In the genomic region with DNA sequence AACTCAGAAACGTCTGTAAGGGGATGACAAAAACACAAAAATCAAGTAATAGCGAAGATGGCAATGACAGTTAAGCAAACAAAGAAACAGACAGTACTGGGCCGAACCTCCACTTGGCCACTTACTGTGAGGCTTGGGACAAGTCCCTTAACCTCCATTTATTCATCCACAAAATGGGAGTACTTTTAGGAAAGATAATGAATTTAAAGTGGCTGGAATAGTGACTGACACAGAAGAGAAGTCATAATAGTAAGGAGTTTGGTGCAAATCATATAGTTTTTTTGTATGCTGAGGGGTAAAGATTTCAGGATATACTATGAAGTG, we compare ENCODE assay signal across 8 cellular contexts. TPM values are rescaled to one million over a fixed set of nuclear protein-coding genes. Genes with fewer than 3 reads are reported as not detected.
DNase-seq lines count a peak whose midpoint lies in the region; ATAC-seq and TF ChIP-seq lines count a peak whose summit lies in the region.

No MANE protein-coding gene starts in this region.

- no peak for ATAC-seq in GM21529 (IDR thresholded peaks at IDR 0.05; ENCODE audit: unreplicated experiment)

- peak overlapping the region; percentile 96 for H3K4me2 ChIP-seq in OCI-LY7 (ENCODE audit: low read length)

- peaks cover 30% of the 10 kb centered on the region for H3K4me1 ChIP-seq in CD4-positive, alpha-beta memory T cell (ENCODE audit: insufficient read depth, low read length)
- H3K4me1 ChIP-seq in OCI-LY7 (ENCODE audit: insufficient read depth, low read length, poor library complexity, severe bottlenecking): peaks cover 51% of the 10 kb centered on the region
- H3K4me1 ChIP-seq in sigmoid colon: peaks cover 0 to 15% (median 5%) of the 10 kb centered on the region in 4 donors

- H3K9me3 Mint-ChIP-seq in CD4-positive, alpha-beta memory T cell: no peaks in the 10 kb centered on the region

- H3K36me3 ChIP-seq in CD4-positive, alpha-beta memory T cell (ENCODE audit: insufficient read depth, low read length): no peaks in the 10 kb centered on the region
- no peaks in the 10 kb centered on the region; the same call in 1 of the 2 replicates for H3K36me3 ChIP-seq in OCI-LY7 (ENCODE audit: insufficient read depth, low read length)
- H3K36me3 ChIP-seq in sigmoid colon: no peaks in the 10 kb centered on the region

- WGBS in sigmoid colon, 2 donors: 71 to 79% methylated on average over 3 of the region's 3 CpGs

- CTCF ChIA-PET in CD4-positive, alpha-beta memory T cell (lab: Charles Lee; ENCODE audit: partially characterized antibody): interaction anchor here (3.7 to 5.6 kb wide), 2 partner anchors 55 to 97 kb away, joined by 51 to 230 read pairs; partner anchors contain the start of gene TLR1
- CTCF ChIA-PET in OCI-LY7 (lab: Charles Lee; ENCODE audit: unreplicated experiment): interaction anchor here (0.6 kb wide), 1 partner anchor 186 kb away, joined by 9 read pairs; no protein-coding TSS in a partner anchor

- H3K4me1 Mint-ChIP-seq in CD4-positive, alpha-beta memory T cell: peaks cover 24 to 39% (median 31%) of the 10 kb centered on the region in 4 donors

- peak overlapping the region in 2 of 8 donors; percentile 61 to 78 for H3K4me3 Mint-ChIP-seq in CD4-positive, alpha-beta memory T cell

- TF ChIP-seq EP300 in sigmoid colon (IDR thresholded peaks at IDR 0.05): no peak

- no peaks in the 10 kb centered on the region for H3K9me2 ChIP-seq in OCI-LY7 (ENCODE audit: insufficient read depth, low read length)

- BruUV-seq in OCI-LY7 (replicated peaks; lab: Mats Ljungman, UMichigan): no TSS peak

- no peak overlapping the region for H3K27ac ChIP-seq in CD4-positive, alpha-beta memory T cell (ENCODE audit: low read depth, low read length)
- H3K27ac ChIP-seq in OCI-LY7 (ENCODE audit: low read depth, low read length, poor library complexity, severe bottlenecking) (peak overlapping the region; percentile 77), dorsolateral prefrontal cortex (peak overlapping the region in 54 of 59 donors; percentile 7 to 86 (median 65)), sigmoid colon (peak overlapping the region; percentile 46 to 71 (median 60))

- POLR2A ChIA-PET in CD4-positive, alpha-beta memory T cell (lab: Charles Lee; ENCODE audit: partially characterized antibody): no interaction called here
- POLR2A ChIA-PET in OCI-LY7 (lab: Charles Lee): interaction anchor here (0.7 kb wide), 2 partner anchors 98 to 191 kb away, joined by 4 to 5 read pairs; no protein-coding TSS in a partner anchor

- no peak for DNase-seq in CD4-positive, alpha-beta memory T cell
- DNase-seq in OCI-LY7 (ENCODE audit: low spot score) (no peak), dorsolateral prefrontal cortex (no peak), sigmoid colon (no peak), NCI-H187 treated with DMSO at 0.1 percent for 48 hours (lab: John Stamatoyannopoulos, UW) (no peak), DMS153 (lab: John Stamatoyannopoulos, UW) (no peak)
- no peak for DNase-seq in stimulated activated CD8-positive, alpha-beta memory T cell treated with anti-CD3 and anti-CD28 coated beads, Interleukin-4, amount 100 ng/mL, for 48 hours

- no peaks in the 10 kb centered on the region for H3K9me3 ChIP-seq in CD4-positive, alpha-beta memory T cell (ENCODE audit: control insufficient read depth in 1 of 2, low read length in 2 of 2)
- peaks cover 5% of the 10 kb centered on the region; the same call in 1 of the 2 replicates for H3K9me3 ChIP-seq in OCI-LY7 (ENCODE audit: low read length)
- H3K9me3 ChIP-seq in sigmoid colon: no peaks in the 10 kb centered on the region

- peaks cover 27% of the 10 kb centered on the region; the same call in 1 of the 2 replicates for H3K79me2 ChIP-seq in OCI-LY7 (ENCODE audit: insufficient read depth, low read depth, low read length)

- peaks cover 2 to 5% of the 10 kb centered on the region in 2 donors for H3K27me3 Mint-ChIP-seq in CD4-positive, alpha-beta memory T cell

- H4K20me1 ChIP-seq in OCI-LY7 (ENCODE audit: insufficient read depth, low read length): no peaks in the 10 kb centered on the region

- peak overlapping the region; percentile 84 for H2AFZ ChIP-seq in OCI-LY7 (ENCODE audit: low read length)

- TF ChIP-seq POLR2A in sigmoid colon (IDR thresholded peaks at IDR 0.05): no peak

- H3K36me3 Mint-ChIP-seq in CD4-positive, alpha-beta memory T cell: no peaks in the 10 kb centered on the region

- H3K4me3 ChIP-seq in CD4-positive, alpha-beta memory T cell (ENCODE audit: low read length in 2 of 2): no peak overlapping the region
- peak overlapping the region; percentile 71 for H3K4me3 ChIP-seq in OCI-LY7 (ENCODE audit: low read depth, low read length, poor library complexity, severe bottlenecking)
- H3K4me3 ChIP-seq in dorsolateral prefrontal cortex: peak overlapping the region in 1 of 59 donors; percentile 2
- H3K4me3 ChIP-seq in sigmoid colon: no peak overlapping the region

- intact Hi-C loops in CD4-positive, alpha-beta memory T cell (cut with micrococcal nuclease): loop anchor here (5.0 kb wide), 1 partner anchor 681 kb away; no protein-coding TSS in a partner anchor
- intact Hi-C loops in OCI-LY7 (cut with micrococcal nuclease; ENCODE audit: unreplicated experiment) (no loop called here), dorsolateral prefrontal cortex (cut with DNase I) (loop anchor here in 1 of 2 donors (5.0 to 10.0 kb wide), 2 partner anchors 73 to 101 kb away; partner anchors contain the start of gene TLR10), sigmoid colon (cut with DNase I) (no loop called here)

- peak overlapping the region; percentile 76 to 93 (median 81) for H3K27ac Mint-ChIP-seq in CD4-positive, alpha-beta memory T cell

- TF ChIP-seq CTCF in OCI-LY7 (conservative IDR thresholded peaks at IDR 0.05; ENCODE audit: low read length) (no peak), dorsolateral prefrontal cortex (IDR thresholded peaks at IDR 0.05 in 54 of 56, conservative IDR thresholded peaks at IDR 0.05 in 2 of 56; ENCODE audit: low read depth in 1 of 56, partially characterized antibody in 56 of 56) (no peak), sigmoid colon (IDR thresholded peaks at IDR 0.05) (no peak)

- no peaks in the 10 kb centered on the region for H3K27me3 ChIP-seq in CD4-positive, alpha-beta memory T cell (ENCODE audit: insufficient read depth, low read length)
- H3K27me3 ChIP-seq in dorsolateral prefrontal cortex (no peaks in the 10 kb centered on the region), sigmoid colon (no peaks in the 10 kb centered on the region)

RNA-seq across cellular contexts. Expression of gene TLR6, which starts 1.4 kb away (rescaled TPM):
- 1 to 10 TPM; 7.3 to 7.7 TPM for total RNA-seq in CD4-positive, alpha-beta memory T cell
- under 1 TPM; 0.03 to 0.89 TPM for polyA plus RNA-seq in CD4-positive, alpha-beta memory T cell
- total RNA-seq in OCI-LY7 (2014; rRNA removed; shearing (Covaris generic)): 1.5 TPM in 2 replicates
- total RNA-seq in OCI-LY7 (2022) (7.1 and 9.2 TPM in 2 replicates), dorsolateral prefrontal cortex (1 to 10 TPM; 1.1 to 8.9 (median 3.7) TPM), sigmoid colon (1 to 10 TPM; 1.5 to 4.1 (median 2.9) TPM)
- polyA plus RNA-seq in sigmoid colon: 1 to 10 TPM in 1 of 3 donors, under 1 TPM in 2; 0.60 to 3.2 (median 0.92) TPM

RNA-seq across cellular contexts. Expression of gene FAM114A1, which starts 9.5 kb away (rescaled TPM):
- total RNA-seq in CD4-positive, alpha-beta memory T cell: under 1 TPM; 0.09 to 0.44 TPM
- polyA plus RNA-seq in CD4-positive, alpha-beta memory T cell: under 1 TPM in 1 of 2 donors, not detected in 1; 0.64 TPM
- total RNA-seq in OCI-LY7 (2014; rRNA removed; shearing (Covaris generic)): not detected in 2 replicates
- not detected in 2 replicates for total RNA-seq in OCI-LY7 (2022)
- 10 to 100 TPM in 86 of 120 experiments, 1 to 10 TPM in 34; 4.5 to 26.2 (median 12.7) TPM for total RNA-seq in dorsolateral prefrontal cortex
- total RNA-seq in sigmoid colon: 100 to 1,000 TPM; 120 to 189 (median 134) TPM
- polyA plus RNA-seq in sigmoid colon: 10 to 100 TPM; 24.7 to 49.5 (median 46.2) TPM

RNA-seq across cellular contexts. Expression of gene TLR1, which starts 53.5 kb away (rescaled TPM):
- total RNA-seq in CD4-positive, alpha-beta memory T cell: 10 to 100 TPM; 20.6 to 24.3 TPM
- polyA plus RNA-seq in CD4-positive, alpha-beta memory T cell: 10 to 100 TPM; 16.2 to 19.2 TPM
- 3.3 and 3.8 TPM in 2 replicates for total RNA-seq in OCI-LY7 (2014; rRNA removed; shearing (Covaris generic))
- total RNA-seq in OCI-LY7 (2022) (6.0 and 7.4 TPM in 2 replicates), dorsolateral prefrontal cortex (10 to 100 TPM in 39 of 120 experiments, 1 to 10 TPM in 81; 1.4 to 23.9 (median 8.6) TPM), sigmoid colon (10 to 100 TPM in 3 of 4 donors, 1 to 10 TPM in 1; 8.7 to 15.7 (median 13.0) TPM)
- polyA plus RNA-seq in sigmoid colon: 1 to 10 TPM; 1.8 to 6.5 (median 2.8) TPM

Comparison
In these comparisons a context has a peak if more than half of its experiments do, and no peak if none do; other contexts are left out.
1. RNA of gene FAM114A1, which starts 9.5 kb away (total RNA-seq): 120 to 189 TPM in sigmoid colon; 4.5 to 26.2 TPM in dorsolateral prefrontal cortex, 0.09 to 0.44 TPM in CD4-positive, alpha-beta memory T cell and not detected in OCI-LY7; every median in the first group is over 4 times any median in the second.